ENCODE assay signal across 8 cellular contexts in the genomic region with DNA sequence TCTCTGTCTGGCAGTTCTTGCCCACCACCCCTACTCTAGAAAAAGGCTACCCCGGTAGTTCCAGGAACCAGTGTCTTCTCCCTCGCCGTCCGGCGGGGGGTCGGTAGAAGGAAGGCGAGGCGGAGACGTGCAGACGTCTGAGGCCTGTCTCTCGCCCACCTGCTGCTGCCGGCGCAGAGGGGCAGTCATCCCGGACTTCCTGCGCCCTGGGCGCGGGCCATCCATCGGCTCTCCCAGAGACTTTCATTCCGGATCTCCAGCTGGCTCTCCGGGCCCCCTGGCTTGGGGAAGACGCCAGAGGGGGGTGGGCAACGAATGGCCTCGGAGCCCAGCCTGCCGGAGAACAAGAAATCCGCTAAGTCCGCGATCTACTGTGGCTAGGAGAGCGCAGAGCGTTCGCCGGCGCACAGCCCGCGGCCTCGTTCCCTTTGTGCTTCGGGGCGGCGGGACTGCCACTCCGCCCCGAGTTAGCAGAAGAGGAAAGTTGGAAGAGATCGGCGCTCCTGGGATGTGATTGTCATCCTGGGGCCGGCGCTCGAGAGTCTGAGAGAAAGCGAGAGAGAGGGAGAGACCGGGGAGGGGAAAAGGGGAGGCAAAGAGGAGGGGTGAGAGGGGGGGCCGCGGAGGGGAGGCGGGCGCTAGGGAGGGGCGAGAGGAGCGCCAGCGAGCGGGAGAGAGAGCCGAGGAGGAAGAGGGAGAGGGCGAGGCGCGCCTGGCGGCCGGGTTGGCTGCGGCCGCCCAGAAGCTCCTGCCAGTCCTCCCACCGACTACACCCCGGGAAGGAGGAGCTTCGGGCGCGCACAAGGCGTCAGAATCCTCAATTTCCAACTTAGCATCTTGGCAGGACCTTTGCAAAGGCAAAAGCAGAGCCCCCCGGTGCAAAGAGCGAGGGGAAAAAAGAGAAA. TPM values are rescaled to one million over a fixed set of nuclear protein-coding genes. Genes with fewer than 3 reads are reported as not detected.
DNase-seq lines count a peak whose midpoint lies in the region; ATAC-seq, FAIRE-seq and TF ChIP-seq lines count a peak whose summit lies in the region.

A gene (plus strand): TSS at position 832 of the 905 bp plus-strand sequence. CDS start 334 bp downstream, outside the sequence.

- H3K27ac ChIP-seq in hepatocyte: peak within 1 kb of the TSS; percentile 97
- H3K27ac ChIP-seq in prostate gland: peak within 1 kb of the TSS; percentile 92 to 94

- peak within 1 kb of the TSS; percentile 91 for H3K4me2 ChIP-seq in hepatocyte

- no peaks in the 10 kb centered on the region for H3K9me2 ChIP-seq in hepatocyte (replicated peaks; ENCODE audit: insufficient read depth)

- H4K20me1 ChIP-seq in hepatocyte (ENCODE audit: insufficient read depth, poor library complexity, severe bottlenecking): peaks cover 8% of the 10 kb centered on the region

- no peak for TF ChIP-seq CTCF in astrocyte of the spinal cord (IDR thresholded peaks at IDR 0.05; ENCODE audit: low read depth, low read length)
- TF ChIP-seq CTCF in hepatocyte (IDR thresholded peaks at IDR 0.05; ENCODE audit: poor library complexity): peak; percentile 14
- TF ChIP-seq CTCF in prostate gland (IDR thresholded peaks at IDR 0.05): peak in 2 of 4 experiments; percentile 47 to 63

- H3K4me1 ChIP-seq in hepatocyte (ENCODE audit: insufficient read depth) (peaks cover 11% of the 10 kb centered on the region), prostate gland (replicated peaks) (no peaks in the 10 kb centered on the region)

- H3K36me3 ChIP-seq in hepatocyte (replicated peaks; ENCODE audit: insufficient read depth, low read depth) (no peaks in the 10 kb centered on the region), prostate gland (no peaks in the 10 kb centered on the region)

- DNase-seq in NCI-H2081 (lab: John Stamatoyannopoulos, UW) (peak; percentile 54 to 59), NCI-H2081 treated with DMSO at 0.1 percent for 48 hours (lab: John Stamatoyannopoulos, UW) (no peak), M059J (ENCODE audit: low read depth) (peak; percentile 96), RCC 7860 (ENCODE audit: low spot score) (peak; percentile 91), astrocyte of the spinal cord (ENCODE audit: low read depth, low spot score) (peak; percentile 98), hepatocyte (ENCODE audit: low spot score) (peak; percentile 95), prostate gland (ENCODE audit: low spot score) (peak; percentile 96)

- TF ChIP-seq POLR2A in prostate gland (IDR thresholded peaks at IDR 0.05): peak; percentile 91

- H3K9me3 ChIP-seq in hepatocyte (ENCODE audit: low read depth) (no peaks in the 10 kb centered on the region), prostate gland (no peaks in the 10 kb centered on the region)

- no peak for ATAC-seq in GM21619 (IDR thresholded peaks at IDR 0.05; ENCODE audit: unreplicated experiment)

- H2AFZ ChIP-seq in hepatocyte: peak within 1 kb of the TSS; percentile 86

- FAIRE-seq in RCC 7860 (lab: Jason Lieb, UNC): peak; percentile 81

- in situ Hi-C loops in astrocyte of the spinal cord (cut with HindIII; ENCODE audit: low sequenced_read_pairs): loop anchor here (25.0 kb wide), 1 partner anchor 643 kb away; a partner anchor contains a TSS

- intact Hi-C loops in prostate gland (cut with DNase I): loop anchor here (10.0 kb wide), 1 partner anchor 1025 kb away; no protein-coding TSS in a partner anchor

- peak within 1 kb of the TSS; percentile 73 for H3K4me3 ChIP-seq in astrocyte of the spinal cord (ENCODE audit: low read depth, low read length)
- peak within 1 kb of the TSS; percentile 68 for H3K4me3 ChIP-seq in hepatocyte
- peak within 1 kb of the TSS; percentile 75 to 80 for H3K4me3 ChIP-seq in prostate gland

- H3K79me2 ChIP-seq in hepatocyte: peaks cover 45% of the 10 kb centered on the region

- WGBS in hepatocyte (ENCODE audit: low lambda C conversion rate, missing lambda C conversion rate): under 1% methylated on average over 47 of the region's 71 CpGs
- under 1% methylated on average over 71 of the region's 71 CpGs for WGBS in prostate gland

- H3K27me3 ChIP-seq in hepatocyte (peaks cover 47% of the 10 kb centered on the region), prostate gland (replicated peaks; ENCODE audit: insufficient read depth) (no peaks in the 10 kb centered on the region)

RNA-seq across cellular contexts. Expression of the gene that starts here (rescaled TPM):
- 1.2 and 3.9 TPM in 2 replicates for total RNA-seq in M059J (2014; rRNA removed; shearing (Covaris generic))
- total RNA-seq in hepatocyte (3.2 and 5.3 TPM in 2 replicates), prostate gland (10 to 100 TPM; 12.7 to 38.8 TPM)
- polyA plus RNA-seq in hepatocyte: 1.7 and 2.7 TPM in 2 replicates
